In the genomic region with DNA sequence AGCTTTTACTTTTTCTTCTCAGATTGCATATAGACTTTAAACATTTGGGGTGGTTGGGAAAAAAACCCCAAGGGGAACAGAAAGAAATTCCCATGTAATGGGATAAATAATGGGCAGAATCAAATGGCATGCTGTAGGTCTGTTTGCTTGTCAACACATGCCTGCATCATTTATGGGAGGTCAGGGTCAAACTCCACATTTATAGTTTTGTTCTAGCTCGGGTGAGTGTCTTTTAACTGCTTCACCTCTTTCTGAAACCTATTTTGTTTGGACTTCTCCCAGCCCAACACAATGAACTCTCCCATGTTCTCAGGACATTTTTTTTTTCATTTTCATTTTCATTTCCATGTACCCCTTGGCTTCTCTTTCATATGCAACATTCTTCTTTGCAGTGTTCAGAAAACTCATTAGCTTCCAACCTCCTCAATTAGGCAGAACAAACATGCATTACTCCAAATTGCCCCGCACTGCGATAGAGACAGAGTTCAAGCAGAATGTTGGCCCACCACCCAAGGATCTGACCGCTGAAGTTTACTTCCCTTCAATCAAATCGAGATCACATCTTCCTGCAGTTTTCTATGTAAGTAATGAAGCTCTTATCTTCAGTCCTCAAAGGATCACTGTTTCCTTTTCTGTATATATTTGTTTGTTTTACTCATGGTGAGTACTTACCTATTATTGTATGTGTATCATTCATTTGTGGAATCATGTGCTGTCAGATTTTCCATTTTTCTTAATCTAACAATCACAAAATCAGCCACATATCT, we compare ENCODE assay signal across 20 cellular contexts.
DNase-seq lines count a peak whose midpoint lies in the region; FAIRE-seq and TF ChIP-seq lines count a peak whose summit lies in the region.
"Had no signal": no experiment of that assay in that cellular context is flagged by ENCODE, and none has a peak within 500 bp of the region (broad histone marks: within the 10 kb centered on the region; RNA-seq: fewer than 3 reads in every experiment).

No MANE protein-coding gene starts in this region.

- H3K27ac ChIP-seq in small intestine (ENCODE audit: low read depth in 1 of 2, low read length in 1 of 2), result no peak overlapping the region
- no peak overlapping the region for H3K27ac ChIP-seq in effector memory CD4-positive, alpha-beta T cell (ENCODE audit: insufficient read depth, low read length, poor library complexity, severe bottlenecking)
- H3K27ac ChIP-seq: C4-2B, RWPE1 had no signal

- no peaks in the 10 kb centered on the region for H3K9me3 ChIP-seq in HAP-1
- H3K9me3 ChIP-seq in small intestine (ENCODE audit: control insufficient read depth, low read depth), result no peaks in the 10 kb centered on the region
- H3K9me3 ChIP-seq in effector memory CD4-positive, alpha-beta T cell (ENCODE audit: control insufficient read depth, low read length), result no peaks in the 10 kb centered on the region

- FAIRE-seq in small intestine (lab: Jason Lieb, UNC), result no peak
- FAIRE-seq: K562 had no signal

- peak; percentile 25 to 56 for DNase-seq in HAP-1 (ENCODE audit: low spot score in 2 of 2)
- DNase-seq in astrocyte of the hippocampus (ENCODE audit: low read depth, low spot score), result peak; percentile 32
- peak; percentile 18 for DNase-seq in fibroblast of villous mesenchyme (ENCODE audit: low read depth)
- DNase-seq in small intestine, result peak; percentile 62
- no peak for DNase-seq in effector memory CD4-positive, alpha-beta T cell
- no peak for DNase-seq in KG1 (lab: John Stamatoyannopoulos, UW)
- no peak for DNase-seq in NK-92 (lab: John Stamatoyannopoulos, UW; ENCODE audit: unreplicated experiment)
- DNase-seq: ACHN, DND-41, H7, MV-4-11, NCI-H1694 treated with DMSO at 0.1 percent for 48 hours, NCI-H2107, NCI-H510A treated with DMSO at 0.1 percent for 48 hours, NCI-H82, PC-3, SIG-M5 had no signal

- H3K4me1 ChIP-seq in HAP-1 (peaks cover 8% of the 10 kb centered on the region; the same call in 1 of the 2 replicates), small intestine (ENCODE audit: control insufficient read depth in 2 of 2, insufficient read depth in 1 of 2, low read depth in 1 of 2, low read length in 1 of 2) (peaks cover 0 to 2% of the 10 kb centered on the region in 2 donors)
- H3K4me1 ChIP-seq in effector memory CD4-positive, alpha-beta T cell (ENCODE audit: control insufficient read depth, insufficient read depth, low read length, poor library complexity, severe bottlenecking), result no peaks in the 10 kb centered on the region

- H3K4me3 ChIP-seq in HAP-1, result no peak overlapping the region
- H3K4me3 ChIP-seq in fibroblast of villous mesenchyme (ENCODE audit: low read depth, low read length), result no peak overlapping the region
- no peak overlapping the region for H3K4me3 ChIP-seq in small intestine (ENCODE audit: low read depth in 1 of 2, low read length in 2 of 2)
- no peak overlapping the region for H3K4me3 ChIP-seq in effector memory CD4-positive, alpha-beta T cell (ENCODE audit: insufficient read depth, low read depth, low read length, poor library complexity, severe bottlenecking)
- H3K4me3 ChIP-seq: K562 had no signal

- TF ChIP-seq CTCF in fibroblast of villous mesenchyme (IDR thresholded peaks at IDR 0.05; ENCODE audit: insufficient read depth, low read depth, low read length), result no peak

- in situ Hi-C loops in HAP-1 (cut with MboI; ENCODE audit: low sequenced_read_pairs), result no loop called here

- no peaks in the 10 kb centered on the region for H3K27me3 ChIP-seq in HAP-1 (ENCODE audit: low read depth)
- H3K27me3 ChIP-seq in small intestine (ENCODE audit: control insufficient read depth in 2 of 2, insufficient read depth in 2 of 2, low read length in 2 of 2), result no peaks in the 10 kb centered on the region
- no peaks in the 10 kb centered on the region for H3K27me3 ChIP-seq in effector memory CD4-positive, alpha-beta T cell (replicated peaks; ENCODE audit: control insufficient read depth, insufficient read depth, low read length, poor library complexity, severe bottlenecking)

- H3K36me3 ChIP-seq in HAP-1 (replicated peaks) (no peaks in the 10 kb centered on the region), small intestine (ENCODE audit: control insufficient read depth in 2 of 2, insufficient read depth in 2 of 2, low read length in 2 of 2) (no peaks in the 10 kb centered on the region)
- no peaks in the 10 kb centered on the region for H3K36me3 ChIP-seq in effector memory CD4-positive, alpha-beta T cell (ENCODE audit: control insufficient read depth, insufficient read depth, low read length)

- 15 to 32% (median 21%) methylated on average over 5 of the region's 5 CpGs for WGBS in small intestine, 3 donors

Comparison
In these comparisons a context has a peak if more than half of its experiments do, and no peak if none do; other contexts are left out.
1. DNase-seq: peak in HAP-1 (2 of 2), astrocyte of the hippocampus (single experiment), fibroblast of villous mesenchyme (single experiment) and small intestine (single experiment); none in effector memory CD4-positive, alpha-beta T cell (0 of 3), KG1 (single experiment) and NK-92 (single experiment).